21 cellular contexts compared by ENCODE assay signal in genomic region chr7:112019932-112020331, GRCh38.
DNase-seq lines count a peak whose midpoint lies in the region; ATAC-seq and TF ChIP-seq lines count a peak whose summit lies in the region.
"Had no signal": no experiment of that assay in that cellular context is flagged by ENCODE, and none has a peak within 500 bp of the region (broad histone marks: within the 10 kb centered on the region; RNA-seq: fewer than 3 reads in every experiment).

No MANE protein-coding gene starts in this region.

- WGBS in gastroesophageal sphincter (ENCODE audit: low coverage in 1 of 2), 2 donors = 90 to 100% methylated on average over 1 of the region's 1 CpG
- WGBS in liver = 45% methylated on average over 1 of the region's 1 CpG

- H3K4me1 Mint-ChIP-seq in progenitor cell of endocrine pancreas (ENCODE audit: low read depth) (peaks cover 13% of the 10 kb centered on the region), type B pancreatic cell (ENCODE audit: unreplicated experiment) (peaks cover 3% of the 10 kb centered on the region)

- TF ChIP-seq EP300 in gastroesophageal sphincter (IDR thresholded peaks at IDR 0.05) = no peak

- H3K4me3 Mint-ChIP-seq in progenitor cell of endocrine pancreas (ENCODE audit: low read depth) (no peak overlapping the region), type B pancreatic cell (no peak overlapping the region)
- H3K4me3 Mint-ChIP-seq: CD4-positive, alpha-beta T cell; HFFc6 had no signal

- ATAC-seq in gastroesophageal sphincter = no peak
- no peak for ATAC-seq in HG03139 (IDR thresholded peaks at IDR 0.05; ENCODE audit: unreplicated experiment)
- ATAC-seq: A549, GM12878, HCT116 had no signal

- H3K36me3 ChIP-seq in gastroesophageal sphincter (no peaks in the 10 kb centered on the region), liver (ENCODE audit: control insufficient read depth in 4 of 4, insufficient read depth in 3 of 4, low read depth in 1 of 4, low read length in 3 of 4) (no peaks in the 10 kb centered on the region)

- peak; percentile 28 for DNase-seq in DMS53 (lab: John Stamatoyannopoulos, UW)
- no peak for DNase-seq in DMS53 treated with DMSO at 0.1 percent for 48 hours (lab: John Stamatoyannopoulos, UW; ENCODE audit: unreplicated experiment)
- no peak for DNase-seq in progenitor cell of endocrine pancreas (ENCODE audit: low spot score, unreplicated experiment)
- DNase-seq in type B pancreatic cell (ENCODE audit: extremely low spot score, unreplicated experiment) = no peak
- DNase-seq in germinal center (ENCODE audit: low spot score) = no peak
- DNase-seq: AML-193; Caco-2; CD4-positive, alpha-beta T cell; DND-41; EL; GOT3; H7; HFFc6 had no signal

- H3K9me3 Mint-ChIP-seq in progenitor cell of endocrine pancreas (ENCODE audit: low read depth) = no peaks in the 10 kb centered on the region
- H3K9me3 Mint-ChIP-seq in type B pancreatic cell = no peaks in the 10 kb centered on the region
- H3K9me3 Mint-ChIP-seq: CD4-positive, alpha-beta T cell; HFFc6 had no signal

- TF ChIP-seq POLR2A in gastroesophageal sphincter (IDR thresholded peaks at IDR 0.05) = no peak

- H3K9me3 ChIP-seq in gastroesophageal sphincter (no peaks in the 10 kb centered on the region), liver (ENCODE audit: control insufficient read depth in 4 of 4, low read length in 3 of 4) (no peaks in the 10 kb centered on the region)
- H3K9me3 ChIP-seq: A549, Caco-2 had no signal

- H3K27me3 Mint-ChIP-seq in progenitor cell of endocrine pancreas = no peaks in the 10 kb centered on the region
- H3K27me3 Mint-ChIP-seq in type B pancreatic cell = no peaks in the 10 kb centered on the region
- H3K27me3 Mint-ChIP-seq: CD4-positive, alpha-beta T cell had no signal

- H3K4me1 ChIP-seq in gastroesophageal sphincter = no peaks in the 10 kb centered on the region
- H3K4me1 ChIP-seq in liver (ENCODE audit: control insufficient read depth in 4 of 4, insufficient read depth in 4 of 4, low read length in 3 of 4) = peaks cover 4 to 20% (median 16%) of the 10 kb centered on the region in 4 donors

- H3K27me3 ChIP-seq in gastroesophageal sphincter = no peaks in the 10 kb centered on the region
- no peaks in the 10 kb centered on the region for H3K27me3 ChIP-seq in liver (ENCODE audit: control insufficient read depth in 4 of 4, insufficient read depth in 4 of 4, low read length in 3 of 4)

- H3K36me3 Mint-ChIP-seq in progenitor cell of endocrine pancreas (ENCODE audit: insufficient read depth) (no peaks in the 10 kb centered on the region), type B pancreatic cell (no peaks in the 10 kb centered on the region)

- H3K27ac Mint-ChIP-seq in progenitor cell of endocrine pancreas = peak overlapping the region; percentile 15
- no peak overlapping the region for H3K27ac Mint-ChIP-seq in type B pancreatic cell
- H3K27ac Mint-ChIP-seq: CD4-positive, alpha-beta T cell; HFFc6 had no signal

- H3K27ac ChIP-seq in gastroesophageal sphincter (peak overlapping the region in 3 of 4 donors; percentile 12 to 14 (median 14)), liver (ENCODE audit: low read depth in 1 of 2, low read length in 2 of 2) (peak overlapping the region; percentile 74 to 77)
- H3K27ac ChIP-seq: 22Rv1, A549, C4-2B had no signal

- peak; percentile 38 to 54 for TF ChIP-seq RAD21 in liver (IDR thresholded peaks at IDR 0.05)

- TF ChIP-seq CTCF in gastroesophageal sphincter (IDR thresholded peaks at IDR 0.05) = no peak
- no peak for TF ChIP-seq CTCF in liver (IDR thresholded peaks at IDR 0.05; ENCODE audit: low read depth, low read length, missing input control)
- no peak for TF ChIP-seq CTCF in progenitor cell of endocrine pancreas (IDR thresholded peaks at IDR 0.05; ENCODE audit: unreplicated experiment)
- no peak for TF ChIP-seq CTCF in type B pancreatic cell (conservative IDR thresholded peaks at IDR 0.05)

- H3K9ac ChIP-seq in liver (ENCODE audit: low read depth in 1 of 2, low read length in 2 of 2) = peak overlapping the region in 1 of 2 donors; percentile 47

- H3K4me3 ChIP-seq in gastroesophageal sphincter (no peak overlapping the region), liver (ENCODE audit: low read depth in 1 of 3, low read length in 3 of 3) (no peak overlapping the region)
- H3K4me3 ChIP-seq: A549, GM12878 had no signal

TF ChIP-seq in liver, 16 proteins besides CTCF, POLR2A, EP300 and RAD21:
- TF ChIP-seq REST (IDR thresholded peaks at IDR 0.05) (no peak), HNF4A (conservative IDR thresholded peaks at IDR 0.05) (peak; percentile 59 to 61), TAF1 (conservative IDR thresholded peaks at IDR 0.05) (no peak), FOXA1 (IDR thresholded peaks at IDR 0.05) (peak; percentile 56), JUND (IDR thresholded peaks at IDR 0.05) (peak in 1 of 2 donors; percentile 49), ZBTB33 (IDR thresholded peaks at IDR 0.05) (peak; percentile 40), FOXA2 (IDR thresholded peaks at IDR 0.05) (peak; percentile 70), YY1 (IDR thresholded peaks at IDR 0.05) (peak; percentile 37), GABPA (IDR thresholded peaks at IDR 0.05 in 1 of 2, conservative IDR thresholded peaks at IDR 0.05 in 1 of 2) (peak in 1 of 2 donors; percentile 30), MAX (IDR thresholded peaks at IDR 0.05) (peak; percentile 80), RXRA (IDR thresholded peaks at IDR 0.05) (peak; percentile 45 to 74), SP1 (IDR thresholded peaks at IDR 0.05) (peak; percentile 25), NR2F2 (IDR thresholded peaks at IDR 0.05) (no peak)
